ENCODE assay signal across 8 cellular contexts in the genomic region with DNA sequence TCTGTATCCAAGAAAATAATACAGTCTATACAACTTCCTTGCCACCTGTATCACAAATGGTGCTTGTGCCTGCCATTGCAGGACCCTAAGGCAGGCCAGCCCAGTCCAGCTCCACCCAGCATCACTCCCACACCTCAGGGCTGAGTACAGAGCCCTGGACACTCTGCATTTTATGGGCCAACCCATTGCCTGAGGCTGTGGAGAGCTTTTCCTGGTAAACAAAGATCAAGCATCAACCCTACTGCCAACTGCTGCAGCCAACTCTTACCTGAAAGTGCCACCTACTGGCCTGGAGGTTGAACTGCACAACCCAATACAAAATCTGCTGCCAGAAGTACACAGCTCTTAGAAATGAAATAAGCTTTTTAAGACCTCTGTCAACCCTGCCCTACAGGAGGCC.
A peak's percentile ranks its signal among the peaks of the same experiment; 100 is the strongest.
DNase-seq lines count a peak whose midpoint lies in the region; ATAC-seq and TF ChIP-seq lines count a peak whose summit lies in the region.

No MANE protein-coding gene starts in this region.

- H3K4me3 ChIP-seq in cardiac muscle cell (no peak overlapping the region), epithelial cell of proximal tubule (ENCODE audit: low read depth, low read length) (no peak overlapping the region), transverse colon (no peak overlapping the region)

- intact Hi-C loops in left ventricle myocardium superior (cut with micrococcal nuclease), result no loop called here
- intact Hi-C loops in transverse colon (cut with DNase I; ENCODE audit: low total_unique reads), result no loop called here

- TF ChIP-seq CTCF in cardiac muscle cell (IDR thresholded peaks at IDR 0.05; ENCODE audit: low read depth, low read length) (peak; percentile 31), epithelial cell of proximal tubule (conservative IDR thresholded peaks at IDR 0.05; ENCODE audit: low read depth, low read length) (peak; percentile 60), transverse colon (IDR thresholded peaks at IDR 0.05) (peak; percentile 23 to 41 (median 35))

- in situ Hi-C loops in transverse colon (cut with MboI; ENCODE audit: low pct_ligation_motif_present in 1 of 4, low pct_unique_long_range_greater_than_20kb in 1 of 4, low sequenced_read_pairs in 3 of 4), result no loop called here

- no peak for TF ChIP-seq POLR2A in transverse colon (IDR thresholded peaks at IDR 0.05)

- H3K9me3 ChIP-seq in cardiac muscle cell (ENCODE audit: low read depth), result no peaks in the 10 kb centered on the region
- no peaks in the 10 kb centered on the region for H3K9me3 ChIP-seq in transverse colon

- TF ChIP-seq EP300 in transverse colon (IDR thresholded peaks at IDR 0.05; ENCODE audit: low read depth), result no peak

- H3K27ac ChIP-seq in cardiac muscle cell (no peak overlapping the region), transverse colon (no peak overlapping the region)

- H3K4me1 ChIP-seq in cardiac muscle cell (ENCODE audit: low read depth) (no peaks in the 10 kb centered on the region), transverse colon (no peaks in the 10 kb centered on the region)

- H3K36me3 ChIP-seq in cardiac muscle cell (no peaks in the 10 kb centered on the region), transverse colon (no peaks in the 10 kb centered on the region)

- ATAC-seq in left ventricle myocardium superior (no peak), HG03280 (IDR thresholded peaks at IDR 0.05; ENCODE audit: unreplicated experiment) (no peak)

- DNase-seq in cardiac muscle cell (ENCODE audit: low read depth in 1 of 2, low spot score in 1 of 2) (peak in 1 of 2 donors; percentile 21), left ventricle myocardium superior (no peak), LHCN-M2 (ENCODE audit: low read depth) (peak; percentile 10), epithelial cell of proximal tubule (ENCODE audit: low read depth) (no peak), transverse colon (no peak), NCI-H526 treated with DMSO at 0.1 percent for 48 hours (lab: John Stamatoyannopoulos, UW) (no peak), activated gamma-delta T cell (lab: John Stamatoyannopoulos, UW) (no peak)

- no peaks in the 10 kb centered on the region for H3K27me3 ChIP-seq in cardiac muscle cell
- no peaks in the 10 kb centered on the region for H3K27me3 ChIP-seq in transverse colon
